In the genomic region with DNA sequence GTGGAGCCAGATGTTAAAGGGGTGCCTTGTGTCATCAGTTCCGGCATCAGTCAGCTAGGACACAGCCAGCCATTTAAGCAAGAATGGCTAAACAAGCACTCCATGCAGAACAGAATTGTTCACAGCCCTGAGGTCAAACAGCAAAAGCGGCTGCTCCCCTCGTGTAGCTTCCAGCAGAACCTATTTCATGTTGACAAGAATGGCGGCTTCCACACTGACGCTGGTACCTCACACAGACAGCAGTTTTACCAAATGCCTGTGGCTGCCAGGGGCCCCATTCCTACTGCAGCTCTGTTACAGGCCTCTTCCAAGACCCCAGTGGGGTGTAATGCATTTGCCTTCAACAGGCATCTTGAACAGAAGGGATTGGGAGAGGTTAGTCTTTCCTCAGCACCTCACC, we compare ENCODE assay signal across 14 cellular contexts.
A peak's percentile ranks its signal among the peaks of the same experiment; 100 is the strongest.
DNase-seq lines count a peak whose midpoint lies in the region; ATAC-seq and TF ChIP-seq lines count a peak whose summit lies in the region.
"Had no signal": no experiment of that assay in that cellular context is flagged by ENCODE, and none has a peak within 500 bp of the region (broad histone marks: within the 10 kb centered on the region; RNA-seq: fewer than 3 reads in every experiment).

No MANE protein-coding gene starts in this region.

- no peaks in the 10 kb centered on the region for H3K79me2 ChIP-seq in neural progenitor cell (ENCODE audit: low read depth)

- H3K4me2 ChIP-seq in neural progenitor cell, result no peak overlapping the region
- H3K4me2 ChIP-seq: BLaER1 treated with 17β-estradiol and CSF1 and Interleukin-3, amounts not matched to agents 10 nM and 100 nM had no signal

- H3K27me3 Mint-ChIP-seq in neural progenitor cell (ENCODE audit: insufficient read depth, low read depth), result peaks cover 2% of the 10 kb centered on the region
- H3K27me3 Mint-ChIP-seq in stimulated activated naive CD8-positive, alpha-beta T cell treated with anti-CD3 and anti-CD28 coated beads, Interleukin-15, amount 100 ng/mL, for 72 hours, result no peaks in the 10 kb centered on the region

- H3K4me3 Mint-ChIP-seq in neural progenitor cell, result no peak overlapping the region
- no peak overlapping the region for H3K4me3 Mint-ChIP-seq in stimulated activated naive CD8-positive, alpha-beta T cell treated with anti-CD3 and anti-CD28 coated beads, Interleukin-15, amount 100 ng/mL, for 72 hours
- H3K4me3 Mint-ChIP-seq: HFFc6 had no signal

- TF ChIP-seq CTCF in neural progenitor cell (IDR thresholded peaks at IDR 0.05), result no peak

- no peaks in the 10 kb centered on the region for H3K9me3 ChIP-seq in neural progenitor cell (ENCODE audit: low read depth)
- H3K9me3 ChIP-seq: BLaER1 treated with 17β-estradiol and CSF1 and Interleukin-3, amounts not matched to agents 10 nM and 100 nM had no signal

- H4K20me1 ChIP-seq in neural progenitor cell (ENCODE audit: low read depth), result no peaks in the 10 kb centered on the region
- H4K20me1 ChIP-seq: BLaER1 treated with 17β-estradiol and CSF1 and Interleukin-3, amounts not matched to agents 10 nM and 100 nM had no signal

- no peak overlapping the region for H3K4me3 ChIP-seq in neural progenitor cell
- H3K4me3 ChIP-seq: BLaER1 treated with 17β-estradiol and CSF1 and Interleukin-3, amounts not matched to agents 10 nM and 100 nM had no signal

- no peaks in the 10 kb centered on the region for H3F3A ChIP-seq in neural progenitor cell (ENCODE audit: low read depth)

- H3K27ac ChIP-seq in neural progenitor cell, result no peak overlapping the region
- H3K27ac ChIP-seq: BLaER1 treated with 17β-estradiol and CSF1 and Interleukin-3, amounts not matched to agents 10 nM and 100 nM had no signal

- peaks cover 26% of the 10 kb centered on the region for H3K36me3 Mint-ChIP-seq in neural progenitor cell

- ATAC-seq in stimulated activated naive CD8-positive, alpha-beta T cell treated with anti-CD3 and anti-CD28 coated beads, Interleukin-15, amount 100 ng/mL, for 72 hours, result no peak
- no peak for ATAC-seq in HG03439 (IDR thresholded peaks at IDR 0.05; ENCODE audit: unreplicated experiment)

- H3K4me1 Mint-ChIP-seq in neural progenitor cell, result peaks cover 18% of the 10 kb centered on the region
- H3K4me1 Mint-ChIP-seq in stimulated activated naive CD8-positive, alpha-beta T cell treated with anti-CD3 and anti-CD28 coated beads, Interleukin-15, amount 100 ng/mL, for 72 hours, result no peaks in the 10 kb centered on the region

- H3K9ac ChIP-seq in neural progenitor cell, result no peak overlapping the region
- H3K9ac ChIP-seq: BLaER1 treated with 17β-estradiol and CSF1 and Interleukin-3, amounts not matched to agents 10 nM and 100 nM had no signal

- no peak overlapping the region for H2AFZ ChIP-seq in neural progenitor cell (replicated peaks)

- no peaks in the 10 kb centered on the region for H3K27me3 ChIP-seq in neural progenitor cell
- H3K27me3 ChIP-seq: BLaER1 treated with 17β-estradiol and CSF1 and Interleukin-3, amounts not matched to agents 10 nM and 100 nM had no signal

- H3K4me1 ChIP-seq in neural progenitor cell, result peaks cover 17% of the 10 kb centered on the region

- no peaks in the 10 kb centered on the region for H3K9me3 Mint-ChIP-seq in neural progenitor cell
- H3K9me3 Mint-ChIP-seq in stimulated activated naive CD8-positive, alpha-beta T cell treated with anti-CD3 and anti-CD28 coated beads, Interleukin-15, amount 100 ng/mL, for 72 hours, result peaks cover 0 to 7% of the 10 kb centered on the region in 2 donors

- DNase-seq in NCI-H1105 (lab: John Stamatoyannopoulos, UW) (peak; percentile 72), NCI-H1105 treated with DMSO at 0.1 percent for 48 hours (lab: John Stamatoyannopoulos, UW) (no peak), DMS153 treated with DMSO at 0.1 percent for 48 hours (lab: John Stamatoyannopoulos, UW; ENCODE audit: unreplicated experiment) (peak; percentile 78), NCI-H748 (lab: John Stamatoyannopoulos, UW; ENCODE audit: unreplicated experiment) (peak; percentile 89), neural progenitor cell (ENCODE audit: low spot score) (no peak), ureter (ENCODE audit: low spot score) (no peak)
- DNase-seq in stimulated activated naive CD8-positive, alpha-beta T cell treated with anti-CD3 and anti-CD28 coated beads, Interleukin-15, amount 100 ng/mL, for 72 hours, result no peak
- DNase-seq: HFFc6, KG1, NCI-H226, NCI-H82, SW 1271 had no signal

- no peaks in the 10 kb centered on the region for H3K36me3 ChIP-seq in neural progenitor cell
- H3K36me3 ChIP-seq: BLaER1 treated with 17β-estradiol and CSF1 and Interleukin-3, amounts not matched to agents 10 nM and 100 nM had no signal

- H3K27ac Mint-ChIP-seq in neural progenitor cell, result peak overlapping the region; percentile 42
- H3K27ac Mint-ChIP-seq in stimulated activated naive CD8-positive, alpha-beta T cell treated with anti-CD3 and anti-CD28 coated beads, Interleukin-15, amount 100 ng/mL, for 72 hours, result no peak overlapping the region
- H3K27ac Mint-ChIP-seq: HFFc6 had no signal

Comparison
In these comparisons a context has a peak if more than half of its experiments do, and no peak if none do; other contexts are left out.
1. DNase-seq: peak in NCI-H1105 (single experiment), DMS153 treated with DMSO at 0.1 percent for 48 hours (single experiment) and NCI-H748 (single experiment); none in NCI-H1105 treated with DMSO at 0.1 percent for 48 hours (single experiment), neural progenitor cell (single experiment), stimulated activated naive CD8-positive, alpha-beta T cell treated with anti-CD3 and anti-CD28 coated beads, Interleukin-15, amount 100 ng/mL, for 72 hours (0 of 2) and ureter (single experiment).